8 cellular contexts compared by ENCODE assay signal in the genomic region with DNA sequence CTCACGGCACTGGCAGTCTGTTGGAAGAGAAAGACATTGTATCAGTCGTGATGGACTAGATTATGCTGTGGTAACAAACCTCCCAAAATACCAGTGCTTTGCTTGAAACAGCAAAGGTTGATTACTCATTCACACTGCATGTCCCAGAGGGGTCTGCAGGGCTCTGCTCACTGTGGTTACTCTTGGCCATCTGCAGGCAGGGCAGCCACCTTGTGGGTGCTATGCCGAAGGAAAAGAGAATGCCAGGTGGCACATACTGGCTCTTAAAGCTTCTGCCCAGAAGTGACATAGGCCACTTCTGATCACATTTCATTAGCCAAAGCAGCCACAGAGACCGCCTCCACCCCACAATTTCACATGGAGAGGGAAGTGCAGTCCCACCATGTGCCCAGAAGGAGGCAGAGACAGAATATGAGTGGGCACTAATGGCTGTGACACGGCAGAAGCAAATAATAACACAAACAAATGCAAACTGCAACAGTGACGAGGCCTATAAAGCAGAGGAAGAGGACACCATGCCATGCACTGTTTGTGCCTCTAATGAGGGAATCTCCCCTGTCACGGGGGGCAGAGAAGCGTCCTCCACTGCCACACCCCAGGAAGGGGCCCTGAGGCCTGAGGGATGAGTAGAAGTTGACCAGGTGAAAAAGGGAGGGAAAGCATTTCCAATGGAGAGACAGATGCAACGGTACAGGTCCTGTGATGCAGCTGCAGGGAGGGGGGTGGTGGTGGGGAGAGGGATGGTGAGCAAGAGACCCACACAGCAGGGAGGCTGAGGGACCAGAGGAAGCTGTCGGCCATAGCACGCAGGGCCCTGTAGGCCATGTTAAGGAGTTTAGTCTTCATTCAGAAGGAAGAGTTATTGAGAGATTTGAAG. TPM values are rescaled to one million over a fixed set of nuclear protein-coding genes. Genes with fewer than 3 reads are reported as not detected.
DNase-seq lines count a peak whose midpoint lies in the region; ATAC-seq, FAIRE-seq and TF ChIP-seq lines count a peak whose summit lies in the region.

No MANE protein-coding gene starts in this region.

- no peak for TF ChIP-seq POLR2A in GM12892 (IDR thresholded peaks at IDR 0.05; ENCODE audit: low read depth, low read length)

- peak; percentile 5 for FAIRE-seq in GM12892 (lab: Jason Lieb, UNC)

- ATAC-seq in HG03354 (IDR thresholded peaks at IDR 0.05; ENCODE audit: poor library complexity, severe bottlenecking, unreplicated experiment) (peak; percentile 79), GM21381 (IDR thresholded peaks at IDR 0.05; ENCODE audit: unreplicated experiment) (no peak), HG03108 (IDR thresholded peaks at IDR 0.05; ENCODE audit: unreplicated experiment) (no peak)

- DNase-seq in AG08396 (ENCODE audit: low spot score), result peak; percentile 35
- DNase-seq in GM12892 (ENCODE audit: insufficient read length), result no peak
- peak; percentile 21 for DNase-seq in SK-N-DZ (ENCODE audit: low spot score)
- peak; percentile 69 for DNase-seq in iPS DF 4.7 (ENCODE audit: extremely low read depth, low spot score)
- no peak for DNase-seq in effector CD8-positive, alpha-beta T cell (lab: John Stamatoyannopoulos, UW)

RNA-seq across cellular contexts. Expression of a gene that starts 51.7 kb away (rescaled TPM):
- 6.5 TPM for polyA plus RNA-seq in GM12892 (2012; ENCODE audit: missing spikeins)
- 3.7 and 5.4 TPM in 2 replicates for polyA plus RNA-seq in SK-N-DZ (2014; cell fraction: cytosol; rRNA removed)
- 2.8 and 6.0 TPM in 2 replicates for polyA plus RNA-seq in SK-N-DZ (2014; cell fraction: nucleus; rRNA removed)

Comparison
In these comparisons a context has a peak if more than half of its experiments do, and no peak if none do; other contexts are left out.
1. DNase-seq: peak in AG08396 (single experiment), SK-N-DZ (single experiment) and iPS DF 4.7 (single experiment); none in GM12892 (single experiment) and effector CD8-positive, alpha-beta T cell (single experiment).